In the genomic region with DNA sequence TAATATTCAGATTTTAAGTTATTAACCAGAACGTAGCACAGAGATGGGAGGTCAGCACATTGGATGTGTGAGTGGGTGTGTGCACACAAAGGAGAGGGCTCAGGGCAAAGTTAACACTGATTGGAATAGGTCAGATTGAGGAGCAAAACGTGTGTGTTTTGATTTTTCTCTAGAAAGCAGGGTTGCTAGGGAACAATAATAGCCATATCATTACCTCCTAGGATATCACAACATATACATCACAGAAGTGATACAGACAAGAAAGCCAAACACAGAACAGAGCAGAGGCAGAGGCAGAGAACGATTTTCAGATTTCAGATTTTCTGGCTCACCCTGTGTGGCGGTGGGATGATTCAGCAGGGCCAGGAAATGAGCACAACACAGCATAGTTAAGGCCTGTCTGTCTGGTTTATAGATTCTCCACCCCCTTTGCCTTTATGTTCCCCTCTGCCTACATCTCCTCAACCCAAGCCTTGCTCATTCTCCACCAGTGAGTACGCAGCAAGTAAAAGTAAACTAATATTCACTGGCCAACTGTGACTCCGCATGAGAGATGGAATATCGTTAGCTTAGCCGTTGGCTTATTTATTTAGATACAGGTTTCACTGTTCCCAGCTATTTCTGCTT, we compare ENCODE assay signal across 8 cellular contexts.
DNase-seq lines count a peak whose midpoint lies in the region; ATAC-seq, FAIRE-seq and TF ChIP-seq lines count a peak whose summit lies in the region.

No MANE protein-coding gene starts in this region.

- H3K4me2 ChIP-seq in SK-N-SH = peak overlapping the region; percentile 56

- peak overlapping the region; percentile 84 for H2AFZ ChIP-seq in SK-N-SH (ENCODE audit: low read depth)

- no peaks in the 10 kb centered on the region for H3K4me1 Mint-ChIP-seq in immature natural killer cell

- no peak for TF ChIP-seq RAD21 in SK-N-SH (IDR thresholded peaks at IDR 0.05; ENCODE audit: low read length)

- CTCF ChIA-PET in SK-N-SH (lab: Yijun Ruan, JAX) = no interaction called here

- H3K9me3 ChIP-seq in SK-N-SH = no peaks in the 10 kb centered on the region
- no peaks in the 10 kb centered on the region for H3K9me3 ChIP-seq in gastroesophageal sphincter
- no peaks in the 10 kb centered on the region for H3K9me3 ChIP-seq in stomach
- no peaks in the 10 kb centered on the region for H3K9me3 ChIP-seq in kidney (ENCODE audit: control insufficient read depth in 1 of 2, low read length in 2 of 2)

- intact Hi-C loops in stomach (cut with DNase I; ENCODE audit: low total_unique reads) (no loop called here), kidney (cut with DNase I) (no loop called here)

- H3K4me3 Mint-ChIP-seq in immature natural killer cell = no peak overlapping the region

- H3K27me3 Mint-ChIP-seq in immature natural killer cell (ENCODE audit: low read depth in 3 of 3) = peaks cover 0 to 4% (median 3%) of the 10 kb centered on the region in 3 donors

- no peaks in the 10 kb centered on the region for H3K79me2 ChIP-seq in SK-N-SH (ENCODE audit: insufficient read depth)

- peaks cover 30% of the 10 kb centered on the region for H3F3A ChIP-seq in SK-N-SH (replicated peaks; ENCODE audit: insufficient read depth)

- H3K9me3 Mint-ChIP-seq in immature natural killer cell = no peaks in the 10 kb centered on the region

- peak overlapping the region; percentile 62 for H3K9ac ChIP-seq in SK-N-SH
- H3K9ac ChIP-seq in kidney (ENCODE audit: low read length in 2 of 2) = no peak overlapping the region

- TF ChIP-seq EP300 in SK-N-SH (IDR thresholded peaks at IDR 0.05; ENCODE audit: borderline replicate concordance in 1 of 2, low read depth in 1 of 2, low read length in 1 of 2) (peak in 1 of 2 experiments; percentile 35; a peak in 1 of 4 replicates), gastroesophageal sphincter (IDR thresholded peaks at IDR 0.05) (no peak), stomach (IDR thresholded peaks at IDR 0.05) (no peak)

- DNase-seq in activated T-cell treated with anti-CD3 and anti-CD28 coated beads for 48 hours (ENCODE audit: low read depth) (peak; percentile 24), activated T-cell treated with anti-CD3 and anti-CD28 coated beads for 4 hours (no peak), SK-N-SH (no peak), stomach (no peak), superior temporal gyrus (ENCODE audit: extremely low spot score) (no peak), immature natural killer cell (no peak), kidney (no peak)

- no peak for TF ChIP-seq POLR2A in gastroesophageal sphincter (IDR thresholded peaks at IDR 0.05)
- no peak for TF ChIP-seq POLR2A in stomach (IDR thresholded peaks at IDR 0.05)

- H3K36me3 ChIP-seq in SK-N-SH (replicated peaks in 1 of 2; ENCODE audit: control insufficient read depth in 1 of 2, insufficient read depth in 2 of 2, low read length in 1 of 2) = no peaks in the 10 kb centered on the region
- no peaks in the 10 kb centered on the region for H3K36me3 ChIP-seq in gastroesophageal sphincter
- no peaks in the 10 kb centered on the region for H3K36me3 ChIP-seq in stomach
- no peaks in the 10 kb centered on the region for H3K36me3 ChIP-seq in kidney (ENCODE audit: control insufficient read depth in 1 of 2, insufficient read depth in 2 of 2, low read length in 2 of 2)

- H3K9me2 ChIP-seq in SK-N-SH = no peaks in the 10 kb centered on the region

- 27% methylated on average over 8 of the region's 8 CpGs for WGBS in SK-N-SH (ENCODE audit: low lambda C conversion rate)
- WGBS in gastroesophageal sphincter (ENCODE audit: low coverage in 1 of 2), 2 donors = 20 to 68% methylated on average over 5 to 8 of the region's 8 CpGs
- whole genome bisulfite sequencing in stomach, 5 donors = 12 to 24% (median 22%) methylated on average over 8 of the region's 8 CpGs

- ATAC-seq in gastroesophageal sphincter = no peak

- H3K27ac ChIP-seq in SK-N-SH (ENCODE audit: low read depth in 2 of 2, low read length in 1 of 2) (peak overlapping the region; percentile 58 to 95), gastroesophageal sphincter (peak overlapping the region in 3 of 4 donors; percentile 65 to 81 (median 69)), stomach (peak overlapping the region; percentile 83 to 93 (median 87)), kidney (ENCODE audit: low read depth in 2 of 2, low read length in 2 of 2) (no peak overlapping the region)

- H3K27ac Mint-ChIP-seq in immature natural killer cell = no peak overlapping the region

- H3K4me1 ChIP-seq in SK-N-SH (ENCODE audit: control insufficient read depth in 1 of 2, insufficient read depth in 2 of 2, low read depth in 1 of 2, low read length in 1 of 2) = peaks cover 33% of the 10 kb centered on the region in 2 experiments
- H3K4me1 ChIP-seq in gastroesophageal sphincter = peaks cover 0 to 39% (median 0%) of the 10 kb centered on the region in 3 donors
- peaks cover 30 to 73% (median 56%) of the 10 kb centered on the region in 4 donors for H3K4me1 ChIP-seq in stomach
- peaks cover 3 to 5% of the 10 kb centered on the region in 2 donors for H3K4me1 ChIP-seq in kidney (ENCODE audit: control insufficient read depth in 1 of 2, insufficient read depth in 1 of 2, low read depth in 1 of 2, low read length in 2 of 2)

- H4K20me1 ChIP-seq in SK-N-SH (ENCODE audit: insufficient read depth) = no peaks in the 10 kb centered on the region

- H3K27me3 ChIP-seq in SK-N-SH (ENCODE audit: insufficient read depth) = no peaks in the 10 kb centered on the region
- no peaks in the 10 kb centered on the region for H3K27me3 ChIP-seq in gastroesophageal sphincter
- H3K27me3 ChIP-seq in stomach = no peaks in the 10 kb centered on the region

- TF ChIP-seq CTCF in SK-N-SH (IDR thresholded peaks at IDR 0.05) (no peak), gastroesophageal sphincter (IDR thresholded peaks at IDR 0.05) (no peak), stomach (IDR thresholded peaks at IDR 0.05) (no peak), kidney (IDR thresholded peaks at IDR 0.05; ENCODE audit: borderline replicate concordance, extremely low read depth, insufficient read depth) (no peak)

- POLR2A ChIA-PET in SK-N-SH (lab: Yijun Ruan, JAX) = no interaction called here

- no peak for FAIRE-seq in kidney (lab: Jason Lieb, UNC)

- H3K36me3 Mint-ChIP-seq in immature natural killer cell = no peaks in the 10 kb centered on the region

- H3K4me3 ChIP-seq in SK-N-SH (ENCODE audit: low read depth in 2 of 2, low read length in 1 of 2) (peak overlapping the region in 1 of 2 experiments; percentile 12; a peak in 1 of 4 replicates), gastroesophageal sphincter (no peak overlapping the region), stomach (no peak overlapping the region), kidney (ENCODE audit: low read length in 2 of 2) (no peak overlapping the region)

TF ChIP-seq in SK-N-SH, 30 proteins besides CTCF, POLR2A, EP300 and RAD21 (continues in another document):
- TF ChIP-seq GABPA (IDR thresholded peaks at IDR 0.05; ENCODE audit: low read depth) (no peak), NRF1 (IDR thresholded peaks at IDR 0.05; ENCODE audit: low read depth, low read length) (no peak), MXI1 (IDR thresholded peaks at IDR 0.05; ENCODE audit: low read depth, low read length) (no peak), ELF1 (IDR thresholded peaks at IDR 0.05) (no peak), USF1 (IDR thresholded peaks at IDR 0.05; ENCODE audit: borderline replicate concordance, low read depth) (no peak), NFIC (IDR thresholded peaks at IDR 0.05; ENCODE audit: borderline replicate concordance) (peak; percentile 26; the same call in 1 of the 2 replicates), MAX (IDR thresholded peaks at IDR 0.05; ENCODE audit: low read depth) (0 out of 2 replicates have a peak, but pooled peaks have one; percentile 47), TCF12 (IDR thresholded peaks at IDR 0.05) (peak; percentile 50; the same call in 1 of the 2 replicates), SMC3 (IDR thresholded peaks at IDR 0.05; ENCODE audit: low read depth, low read length) (no peak), GATA2 (CRISPR knock-in tag; IDR thresholded peaks at IDR 0.05) (no peak), FOXM1 (IDR thresholded peaks at IDR 0.05; ENCODE audit: low read depth) (no peak), JUND (IDR thresholded peaks at IDR 0.05) (peak; percentile 66), REST (IDR thresholded peaks at IDR 0.05; ENCODE audit: low read depth, low read length) (no peak), FOXJ3 (CRISPR knock-in tag; IDR thresholded peaks at IDR 0.05) (no peak), EZH2phosphoT487 (IDR thresholded peaks at IDR 0.05; ENCODE audit: borderline replicate concordance, low read depth) (no peak)

Comparison
In these comparisons a context has a peak if more than half of its experiments do, and no peak if none do; other contexts are left out.
1. H3K27ac ChIP-seq: peak in SK-N-SH (2 of 2), gastroesophageal sphincter (3 of 4) and stomach (5 of 5); none in kidney (0 of 2).